17 cellular contexts compared by ENCODE assay signal in the genomic region with DNA sequence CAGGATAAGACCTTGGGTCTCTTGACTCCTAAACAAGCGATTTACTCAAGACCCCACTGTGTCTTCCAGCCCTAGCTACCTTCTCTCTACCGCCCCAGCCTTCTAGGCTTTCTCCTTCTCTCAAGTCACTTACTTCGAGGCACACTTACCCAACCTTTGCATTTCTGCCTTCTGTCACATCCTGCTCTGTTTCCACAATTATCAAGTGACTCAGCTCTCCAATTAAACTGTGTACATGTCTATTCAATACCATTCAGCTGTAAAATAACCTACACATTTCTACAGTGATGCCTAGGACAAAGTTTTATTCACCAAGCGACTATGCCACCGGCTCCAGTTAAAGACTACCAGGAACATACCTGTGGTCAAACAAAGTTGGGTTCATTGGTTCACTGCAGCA.
DNase-seq lines count a peak whose midpoint lies in the region; ATAC-seq, FAIRE-seq and TF ChIP-seq lines count a peak whose summit lies in the region.
"Had no signal": no experiment of that assay in that cellular context is flagged by ENCODE, and none has a peak within 500 bp of the region (broad histone marks: within the 10 kb centered on the region; RNA-seq: fewer than 3 reads in every experiment).

No MANE protein-coding gene starts in this region.

- ATAC-seq in GM19023 (IDR thresholded peaks at IDR 0.05; ENCODE audit: unreplicated experiment), result no peak
- ATAC-seq: CD8-positive, alpha-beta T cell had no signal

- H3K4me2 ChIP-seq in hepatocyte (peak overlapping the region; percentile 47), smooth muscle cell (peak overlapping the region; percentile 1)

- no peaks in the 10 kb centered on the region for H3F3A ChIP-seq in smooth muscle cell (ENCODE audit: low read depth)

- whole genome bisulfite sequencing in hepatocyte (ENCODE audit: low lambda C conversion rate, missing lambda C conversion rate), result 52% methylated on average over 5 of the region's 5 CpGs
- 43% methylated on average over 5 of the region's 5 CpGs for WGBS in smooth muscle cell (ENCODE audit: low lambda C conversion rate)

- no peak overlapping the region for H2AFZ ChIP-seq in hepatocyte
- no peak overlapping the region for H2AFZ ChIP-seq in smooth muscle cell (ENCODE audit: low read depth)

- H4K20me1 ChIP-seq in hepatocyte (ENCODE audit: insufficient read depth, poor library complexity, severe bottlenecking) (no peaks in the 10 kb centered on the region), smooth muscle cell (ENCODE audit: low read depth) (peaks cover 7% of the 10 kb centered on the region)

- no peaks in the 10 kb centered on the region for H3K9me2 ChIP-seq in hepatocyte (replicated peaks; ENCODE audit: insufficient read depth)

- H3K27me3 ChIP-seq in HUES48 (ENCODE audit: control insufficient read depth, insufficient read depth, low read length) (no peaks in the 10 kb centered on the region), hepatocyte (no peaks in the 10 kb centered on the region), smooth muscle cell (ENCODE audit: low read depth) (no peaks in the 10 kb centered on the region)

- peaks cover 74% of the 10 kb centered on the region for H3K4me1 ChIP-seq in HUES48 (ENCODE audit: control insufficient read depth, insufficient read depth, low read length)
- H3K4me1 ChIP-seq in hepatocyte (ENCODE audit: insufficient read depth), result peaks cover 33% of the 10 kb centered on the region
- H3K4me1 ChIP-seq in smooth muscle cell (ENCODE audit: low read depth), result peaks cover 19% of the 10 kb centered on the region

- DNase-seq in hepatocyte (ENCODE audit: low spot score) (peak; percentile 31), smooth muscle cell (lab: John Stamatoyannopoulos, UW; ENCODE audit: unreplicated experiment) (no peak), frontal cortex (ENCODE audit: low spot score in 2 of 2) (no peak), activated T-cell treated with anti-CD3 and anti-CD28 coated beads for 4 hours (no peak)
- DNase-seq: activated CD4-positive, alpha-beta memory T cell treated with anti-CD3 and anti-CD28 coated beads for 36 hours; amniotic stem cell; CD8-positive, alpha-beta T cell; foreskin melanocyte; HCEC 1CT; naive B cell; NCI-H2081 treated with DMSO at 0.1 percent for 48 hours; retina; stimulated activated CD4-positive, alpha-beta T cell treated with anti-CD3 and anti-CD28 coated beads, Interleukin-4, amount 100 ng/mL, for 24 hours had no signal

- peak overlapping the region; percentile 48 for H3K4me3 ChIP-seq in HUES48 (ENCODE audit: low read depth, low read length)
- no peak overlapping the region for H3K4me3 ChIP-seq in hepatocyte
- H3K4me3 ChIP-seq in smooth muscle cell, result no peak overlapping the region

- FAIRE-seq in frontal cortex (lab: Jason Lieb, UNC), result no peak

- no peaks in the 10 kb centered on the region for H3K9me3 ChIP-seq in HUES48 (ENCODE audit: control insufficient read depth, insufficient read depth, low read length)
- no peaks in the 10 kb centered on the region for H3K9me3 ChIP-seq in hepatocyte (ENCODE audit: low read depth)
- no peaks in the 10 kb centered on the region for H3K9me3 ChIP-seq in smooth muscle cell (replicated peaks; ENCODE audit: low read depth)

- H3K27ac ChIP-seq in HUES48 (ENCODE audit: low read depth, low read length) (peak overlapping the region; percentile 79), VCaP (peak overlapping the region; percentile 82), hepatocyte (peak overlapping the region; percentile 82), smooth muscle cell (ENCODE audit: low read depth) (no peak overlapping the region)
- H3K27ac ChIP-seq: HL-60 had no signal

- TF ChIP-seq CTCF in VCaP (conservative IDR thresholded peaks at IDR 0.05), result no peak
- TF ChIP-seq CTCF in hepatocyte (IDR thresholded peaks at IDR 0.05; ENCODE audit: poor library complexity), result no peak
- TF ChIP-seq CTCF in smooth muscle cell (IDR thresholded peaks at IDR 0.05; ENCODE audit: borderline replicate concordance, insufficient read depth, poor library complexity, severe bottlenecking), result no peak

- peaks cover 68% of the 10 kb centered on the region for H3K79me2 ChIP-seq in hepatocyte
- H3K79me2 ChIP-seq in smooth muscle cell (ENCODE audit: low read depth), result peaks cover 7% of the 10 kb centered on the region

- peak overlapping the region; percentile 41 for H3K9ac ChIP-seq in HUES48 (ENCODE audit: low read depth, low read length)
- no peak overlapping the region for H3K9ac ChIP-seq in smooth muscle cell (ENCODE audit: low read depth)

- no peaks in the 10 kb centered on the region for H3K36me3 ChIP-seq in HUES48 (ENCODE audit: control insufficient read depth, insufficient read depth, low read length)
- H3K36me3 ChIP-seq in hepatocyte (replicated peaks; ENCODE audit: insufficient read depth, low read depth), result no peaks in the 10 kb centered on the region
- H3K36me3 ChIP-seq in smooth muscle cell (ENCODE audit: low read depth), result no peaks in the 10 kb centered on the region
